7 cellular contexts compared by ENCODE assay signal in the genomic region with DNA sequence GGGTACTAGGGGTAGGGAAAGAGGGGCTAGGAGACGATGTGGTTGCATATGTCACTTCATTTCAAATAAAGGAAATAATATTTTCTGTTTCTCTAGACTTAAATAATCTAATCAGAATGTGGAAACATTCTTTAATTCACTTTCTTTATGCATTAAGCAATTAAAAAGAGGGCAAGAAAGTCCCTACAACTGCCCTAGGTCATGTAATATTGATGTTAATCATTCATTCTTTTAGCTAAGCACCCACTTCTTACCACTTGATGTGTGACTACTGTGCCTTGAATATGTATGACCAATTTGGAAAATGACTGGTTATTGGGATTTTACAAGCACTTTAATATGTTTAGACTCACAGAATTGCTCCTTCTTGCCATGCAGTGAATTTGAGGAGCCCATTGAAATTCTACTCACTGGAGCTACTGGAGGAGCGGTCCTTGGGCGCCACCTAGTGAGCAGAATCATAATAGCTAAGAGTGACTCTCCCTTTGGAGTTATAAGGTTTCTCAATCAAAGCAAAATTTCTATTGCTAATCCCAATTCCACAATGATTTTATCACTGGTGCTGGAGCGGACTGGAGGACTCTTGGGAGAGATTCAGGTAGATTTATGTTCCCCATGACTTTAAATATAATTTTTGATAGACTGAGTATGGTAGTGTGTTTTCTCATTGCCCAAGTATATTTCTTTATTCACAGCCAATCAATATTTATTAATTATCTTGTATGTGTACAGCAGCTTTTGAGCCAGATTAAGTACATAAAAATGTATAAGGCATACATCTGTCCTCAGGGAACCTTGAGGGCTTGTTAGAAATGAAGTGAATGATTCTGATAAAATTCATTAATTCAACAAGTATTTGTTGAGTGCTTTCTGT.
DNase-seq lines count a peak whose midpoint lies in the region; ATAC-seq, FAIRE-seq and TF ChIP-seq lines count a peak whose summit lies in the region.

No MANE protein-coding gene starts in this region.

- peak; percentile 85 for FAIRE-seq in GM12891 (lab: Jason Lieb, UNC)

- no peaks in the 10 kb centered on the region for H3K4me1 Mint-ChIP-seq in HFFc6 (ENCODE audit: low read depth)

- DNase-seq in GM12891 (ENCODE audit: insufficient read length, low spot score) (peak; percentile 15), HFFc6 (peak; percentile 57), MV-4-11 (lab: John Stamatoyannopoulos, UW) (peak; percentile 33), SW480 (ENCODE audit: low spot score) (peak; percentile 51), adipocyte (ENCODE audit: low read depth) (peak; percentile 87), right atrium auricular region (ENCODE audit: low spot score) (peak; percentile 63), sciatic nerve (ENCODE audit: low spot score) (peak; percentile 85)

- no peak for TF ChIP-seq POLR2A in GM12891 (IDR thresholded peaks at IDR 0.05; ENCODE audit: low read depth, low read length)

- no peaks in the 10 kb centered on the region for H3K4me1 ChIP-seq in adipocyte (ENCODE audit: control insufficient read depth, insufficient read depth, low read length)
- H3K4me1 ChIP-seq in right atrium auricular region, result no peaks in the 10 kb centered on the region

- no peaks in the 10 kb centered on the region for H3K36me3 Mint-ChIP-seq in HFFc6 (ENCODE audit: low read depth)

- intact Hi-C loops in sciatic nerve (cut with DNase I), result no loop called here

- no peaks in the 10 kb centered on the region for H3K9me3 ChIP-seq in adipocyte (ENCODE audit: control insufficient read depth, low read length)
- H3K9me3 ChIP-seq in right atrium auricular region, result no peaks in the 10 kb centered on the region

- no peak overlapping the region for H3K4me3 ChIP-seq in adipocyte (ENCODE audit: low read length)
- H3K4me3 ChIP-seq in right atrium auricular region, result no peak overlapping the region

- peak; percentile 83 for ATAC-seq in sciatic nerve

- TF ChIP-seq CTCF in HFFc6 (IDR thresholded peaks at IDR 0.05) (peak; percentile 92), right atrium auricular region (IDR thresholded peaks at IDR 0.05) (peak; percentile 89)

- H3K9me3 Mint-ChIP-seq in HFFc6, result no peaks in the 10 kb centered on the region

- no peak overlapping the region for H3K4me3 Mint-ChIP-seq in HFFc6

- H3K27me3 ChIP-seq in adipocyte (replicated peaks; ENCODE audit: control insufficient read depth, insufficient read depth, low read length) (no peaks in the 10 kb centered on the region), right atrium auricular region (no peaks in the 10 kb centered on the region)

- no peak overlapping the region for H3K27ac ChIP-seq in right atrium auricular region

- no peak overlapping the region for H3K9ac ChIP-seq in adipocyte (ENCODE audit: low read length)

- H3K27me3 Mint-ChIP-seq in HFFc6 (ENCODE audit: insufficient read depth), result peaks cover 4% of the 10 kb centered on the region

- no peaks in the 10 kb centered on the region for H3K36me3 ChIP-seq in adipocyte (ENCODE audit: control insufficient read depth, insufficient read depth, low read length, severe bottlenecking)
- no peaks in the 10 kb centered on the region for H3K36me3 ChIP-seq in right atrium auricular region

- no peak overlapping the region for H3K27ac Mint-ChIP-seq in HFFc6

TF ChIP-seq in GM12891, 5 proteins besides CTCF, POLR2A, EP300 and RAD21:
- no peak for TF ChIP-seq POLR2AphosphoS5 (IDR thresholded peaks at IDR 0.05; ENCODE audit: low read depth, low read length)
- TF ChIP-seq SPI1 (IDR thresholded peaks at IDR 0.05; ENCODE audit: low read depth, low read length), result no peak
- TF ChIP-seq TAF1 (IDR thresholded peaks at IDR 0.05; ENCODE audit: low read depth, low read length), result no peak
- no peak for TF ChIP-seq POU2F2 (IDR thresholded peaks at IDR 0.05; ENCODE audit: low read depth, low read length)
- no peak for TF ChIP-seq PAX5 (IDR thresholded peaks at IDR 0.05; ENCODE audit: insufficient read depth, low read length, severe bottlenecking)
TF ChIP-seq in GM12891: peak in this region for 0.

Comparison
In these comparisons a context has a peak if more than half of its experiments do, and no peak if none do; other contexts are left out.
1. DNase-seq: peak in every context shown above with its lines; median percentile 87 in adipocyte; 85 in sciatic nerve; 63 in right atrium auricular region; 57 in HFFc6; 51 in SW480; 33 in MV-4-11; 15 in GM12891.